ENCODE assay signal across 8 cellular contexts in genomic region chr19:30649934-30650614, GRCh38.
A peak's percentile ranks its signal among the peaks of the same experiment; 100 is the strongest.
DNase-seq lines count a peak whose midpoint lies in the region; ATAC-seq, FAIRE-seq and TF ChIP-seq lines count a peak whose summit lies in the region.

No MANE protein-coding gene starts in this region.

- 13% methylated on average over 9 of the region's 9 CpGs for WGBS in liver

- H3K27ac ChIP-seq in OCI-LY3 (ENCODE audit: low read length) (no peak overlapping the region), liver (ENCODE audit: low read depth in 1 of 2, low read length in 2 of 2) (no peak overlapping the region)

- H4K20me1 ChIP-seq in OCI-LY3 (ENCODE audit: insufficient read depth, low read length): no peaks in the 10 kb centered on the region

- peak; percentile 46 for DNase-seq in DMS53 (lab: John Stamatoyannopoulos, UW)
- no peak for DNase-seq in DMS53 treated with DMSO at 0.1 percent for 48 hours (lab: John Stamatoyannopoulos, UW; ENCODE audit: unreplicated experiment)
- DNase-seq in HFFc6: peak; percentile 34
- DNase-seq in bronchial epithelial cell (ENCODE audit: low read depth): peak; percentile 51
- DNase-seq in type B pancreatic cell (ENCODE audit: extremely low spot score, unreplicated experiment): peak; percentile 62

- TF ChIP-seq RAD21 in liver (IDR thresholded peaks at IDR 0.05): peak; percentile 89 to 90

- TF ChIP-seq CTCF in HFFc6 (IDR thresholded peaks at IDR 0.05) (peak; percentile 88), OCI-LY3 (IDR thresholded peaks at IDR 0.05; ENCODE audit: low read depth, low read length) (peak; percentile 97), bronchial epithelial cell (IDR thresholded peaks at IDR 0.05; ENCODE audit: insufficient read depth, low read length, severe bottlenecking) (peak; percentile 72), liver (IDR thresholded peaks at IDR 0.05; ENCODE audit: low read depth, low read length, missing input control) (peak; percentile 72), type B pancreatic cell (conservative IDR thresholded peaks at IDR 0.05) (peak; percentile 92)

- no peaks in the 10 kb centered on the region for H3K79me2 ChIP-seq in OCI-LY3 (ENCODE audit: low read length)

- H3K9me3 ChIP-seq in OCI-LY3 (ENCODE audit: insufficient read depth, low read length) (no peaks in the 10 kb centered on the region), liver (ENCODE audit: control insufficient read depth in 4 of 4, low read length in 3 of 4) (no peaks in the 10 kb centered on the region)

- H3K4me2 ChIP-seq in OCI-LY3 (ENCODE audit: low read length): peak overlapping the region; percentile 46

- H3K27me3 ChIP-seq in OCI-LY3 (ENCODE audit: low read depth, low read length): peaks cover 38% of the 10 kb centered on the region
- H3K27me3 ChIP-seq in bronchial epithelial cell (ENCODE audit: control insufficient read depth, insufficient read depth, low read length): no peaks in the 10 kb centered on the region
- H3K27me3 ChIP-seq in liver (ENCODE audit: control insufficient read depth in 4 of 4, insufficient read depth in 4 of 4, low read length in 3 of 4): peaks cover 0 to 3% (median 1%) of the 10 kb centered on the region in 4 donors

- FAIRE-seq in bronchial epithelial cell (lab: Jason Lieb, UNC): peak; percentile 43

- no peak overlapping the region for H3K9ac ChIP-seq in OCI-LY3 (ENCODE audit: low read length)
- H3K9ac ChIP-seq in liver (ENCODE audit: low read depth in 1 of 2, low read length in 2 of 2): no peak overlapping the region

- H3K36me3 Mint-ChIP-seq in HFFc6 (ENCODE audit: low read depth) (no peaks in the 10 kb centered on the region), type B pancreatic cell (no peaks in the 10 kb centered on the region)

- H3K4me1 Mint-ChIP-seq in HFFc6 (ENCODE audit: low read depth) (no peaks in the 10 kb centered on the region), type B pancreatic cell (ENCODE audit: unreplicated experiment) (peaks cover 29% of the 10 kb centered on the region)

- H3K27me3 Mint-ChIP-seq in HFFc6 (ENCODE audit: insufficient read depth) (no peaks in the 10 kb centered on the region; the same call in 1 of the 2 replicates), type B pancreatic cell (peaks cover 34% of the 10 kb centered on the region)

- H3K4me3 Mint-ChIP-seq in HFFc6 (no peak overlapping the region), type B pancreatic cell (no peak overlapping the region)

- no peak for ATAC-seq in HG02571 (IDR thresholded peaks at IDR 0.05; ENCODE audit: unreplicated experiment)

- H3K9me3 Mint-ChIP-seq in HFFc6: no peaks in the 10 kb centered on the region
- H3K9me3 Mint-ChIP-seq in type B pancreatic cell: no peaks in the 10 kb centered on the region

- peak overlapping the region; percentile 70 for H2AFZ ChIP-seq in OCI-LY3 (ENCODE audit: low read depth, low read length)

- H3K4me3 ChIP-seq in OCI-LY3 (ENCODE audit: low read length) (0 out of 2 replicates have a peak overlapping the region, but pooled peaks have one; percentile 14), bronchial epithelial cell (ENCODE audit: low read depth, low read length) (no peak overlapping the region), liver (ENCODE audit: low read depth in 1 of 3, low read length in 3 of 3) (no peak overlapping the region)

- H3K4me1 ChIP-seq in OCI-LY3 (ENCODE audit: low read length) (no peaks in the 10 kb centered on the region), liver (ENCODE audit: control insufficient read depth in 4 of 4, insufficient read depth in 4 of 4, low read length in 3 of 4) (no peaks in the 10 kb centered on the region)

- H3K36me3 ChIP-seq in OCI-LY3 (replicated peaks; ENCODE audit: low read depth, low read length) (no peaks in the 10 kb centered on the region), bronchial epithelial cell (ENCODE audit: control insufficient read depth, insufficient read depth, low read length) (no peaks in the 10 kb centered on the region), liver (ENCODE audit: control insufficient read depth in 4 of 4, insufficient read depth in 3 of 4, low read depth in 1 of 4, low read length in 3 of 4) (no peaks in the 10 kb centered on the region)

- H3K27ac Mint-ChIP-seq in HFFc6 (no peak overlapping the region), type B pancreatic cell (no peak overlapping the region)

TF ChIP-seq in liver, 16 proteins besides CTCF, POLR2A, EP300 and RAD21:
- TF ChIP-seq SP1 (IDR thresholded peaks at IDR 0.05) (peak; percentile 7), JUND (IDR thresholded peaks at IDR 0.05) (no peak), HNF4G (IDR thresholded peaks at IDR 0.05) (no peak), YY1 (IDR thresholded peaks at IDR 0.05) (peak; percentile 16)
- TF ChIP-seq, protein P1, sequence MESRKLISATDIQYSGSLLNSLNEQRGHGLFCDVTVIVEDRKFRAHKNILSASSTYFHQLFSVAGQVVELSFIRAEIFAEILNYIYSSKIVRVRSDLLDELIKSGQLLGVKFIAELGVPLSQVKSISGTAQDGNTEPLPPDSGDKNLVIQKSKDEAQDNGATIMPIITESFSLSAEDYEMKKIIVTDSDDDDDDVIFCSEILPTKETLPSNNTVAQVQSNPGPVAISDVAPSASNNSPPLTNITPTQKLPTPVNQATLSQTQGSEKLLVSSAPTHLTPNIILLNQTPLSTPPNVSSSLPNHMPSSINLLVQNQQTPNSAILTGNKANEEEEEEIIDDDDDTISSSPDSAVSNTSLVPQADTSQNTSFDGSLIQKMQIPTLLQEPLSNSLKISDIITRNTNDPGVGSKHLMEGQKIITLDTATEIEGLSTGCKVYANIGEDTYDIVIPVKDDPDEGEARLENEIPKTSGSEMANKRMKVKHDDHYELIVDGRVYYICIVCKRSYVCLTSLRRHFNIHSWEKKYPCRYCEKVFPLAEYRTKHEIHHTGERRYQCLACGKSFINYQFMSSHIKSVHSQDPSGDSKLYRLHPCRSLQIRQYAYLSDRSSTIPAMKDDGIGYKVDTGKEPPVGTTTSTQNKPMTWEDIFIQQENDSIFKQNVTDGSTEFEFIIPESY (IDR thresholded peaks at IDR 0.05): no peak
